11 cellular contexts compared by ENCODE assay signal in genomic region chr21:45306832-45307571, GRCh38. TPM values are rescaled to one million over a fixed set of nuclear protein-coding genes. Genes with fewer than 3 reads are reported as not detected.
DNase-seq lines count a peak whose midpoint lies in the region; FAIRE-seq and TF ChIP-seq lines count a peak whose summit lies in the region.
"Had no signal": no experiment of that assay in that cellular context is flagged by ENCODE, and none has a peak within 500 bp of the region (broad histone marks: within the 10 kb centered on the region; RNA-seq: fewer than 3 reads in every experiment).

No MANE protein-coding gene starts in this region.

- no peaks in the 10 kb centered on the region for H3K27me3 Mint-ChIP-seq in activated CD4-positive, alpha-beta T cell treated with anti-CD3 and anti-CD28 coated beads, Interleukin-2, amount 10 ng/mL, durations not matched to agents 7 days and 5 days

- H3K79me2 ChIP-seq in mesendoderm (ENCODE audit: control insufficient read depth, insufficient read depth, low read length), result no peaks in the 10 kb centered on the region

- no peaks in the 10 kb centered on the region for H3K9me3 Mint-ChIP-seq in activated CD4-positive, alpha-beta T cell treated with anti-CD3 and anti-CD28 coated beads, Interleukin-2, amount 10 ng/mL, durations not matched to agents 7 days and 5 days
- H3K9me3 Mint-ChIP-seq: activated T-cell treated with anti-CD3 and anti-CD28 coated beads, Interleukin-2, amount 50 U/mL, for 24 hours had no signal

- TF ChIP-seq CTCF in Peyer's patch (IDR thresholded peaks at IDR 0.05), result no peak

- TF ChIP-seq POLR2A in Peyer's patch (IDR thresholded peaks at IDR 0.05) (peak in 1 of 2 donors; percentile 7), GM12891 (IDR thresholded peaks at IDR 0.05; ENCODE audit: low read depth, low read length) (no peak)

- no peak overlapping the region for H3K4ac ChIP-seq in mesendoderm (ENCODE audit: low read depth, low read length)

- H3K27me3 ChIP-seq in Peyer's patch (no peaks in the 10 kb centered on the region), mesendoderm (ENCODE audit: insufficient read depth, low read length, poor library complexity) (no peaks in the 10 kb centered on the region)

- no peaks in the 10 kb centered on the region for H3K36me3 Mint-ChIP-seq in activated CD4-positive, alpha-beta T cell treated with anti-CD3 and anti-CD28 coated beads, Interleukin-2, amount 10 ng/mL, durations not matched to agents 7 days and 5 days (ENCODE audit: low read depth)

- FAIRE-seq in GM12891 (lab: Jason Lieb, UNC), result no peak

- H3K27ac ChIP-seq in Peyer's patch (peak overlapping the region; percentile 53 to 89 (median 72)), mesendoderm (ENCODE audit: low read depth, low read length) (no peak overlapping the region)

- no CpG with 5 or more reads among the region's 33 CpGs for WGBS in mesendoderm (ENCODE audit: extremely low coverage, insufficient coverage, low lambda C conversion rate)

- no peak overlapping the region for H3K9ac ChIP-seq in mesendoderm (ENCODE audit: low read length)

- H3K18ac ChIP-seq in mesendoderm (ENCODE audit: low read length), result no peak overlapping the region

- peak overlapping the region; percentile 6 for H3K56ac ChIP-seq in mesendoderm (ENCODE audit: low read length)

- no peak overlapping the region for H3K4me3 Mint-ChIP-seq in activated CD4-positive, alpha-beta T cell treated with anti-CD3 and anti-CD28 coated beads, Interleukin-2, amount 10 ng/mL, durations not matched to agents 7 days and 5 days
- H3K4me3 Mint-ChIP-seq: activated T-cell treated with anti-CD3 and anti-CD28 coated beads, Interleukin-2, amount 50 U/mL, for 24 hours; naive B cell had no signal

- no peak overlapping the region for H4K8ac ChIP-seq in mesendoderm (ENCODE audit: low read depth, low read length)

- no peak overlapping the region for H3K23ac ChIP-seq in mesendoderm (ENCODE audit: low read length)

- H3K79me1 ChIP-seq in mesendoderm (ENCODE audit: low read length), result no peaks in the 10 kb centered on the region

- no peaks in the 10 kb centered on the region for H3K36me3 ChIP-seq in Peyer's patch
- no peaks in the 10 kb centered on the region for H3K36me3 ChIP-seq in mesendoderm (ENCODE audit: control insufficient read depth, insufficient read depth, low read length)

- DNase-seq in Peyer's patch (peak in 2 of 3 donors; percentile 57 to 71), epidermal melanocyte (ENCODE audit: insufficient read length, low spot score) (peak; percentile 66), mesendoderm (no peak), superior temporal gyrus (ENCODE audit: extremely low spot score) (peak; percentile 93), OCI-M2 (lab: John Stamatoyannopoulos, UW; ENCODE audit: unreplicated experiment) (no peak), GM12891 (ENCODE audit: insufficient read length, low spot score) (no peak)
- no peak for DNase-seq in activated CD4-positive, alpha-beta T cell treated with anti-CD3 and anti-CD28 coated beads, Interleukin-2, amount 10 ng/mL, durations not matched to agents 7 days and 5 days
- DNase-seq in activated CD4-positive, CD25-positive, alpha-beta regulatory T cell treated with anti-CD3 and anti-CD28 coated beads, Interleukin-2, amount 50 U/mL, for 72 hours, result no peak
- DNase-seq: activated T-cell treated with anti-CD3 and anti-CD28 coated beads, Interleukin-2, amount 50 U/mL, for 24 hours; naive B cell; NK-92 treated with Interleukin-12 subunit alpha and Interleukin-12 subunit beta, amount 100 ng/mL, for 24 hours had no signal

- no peak overlapping the region for H2BK120ac ChIP-seq in mesendoderm (ENCODE audit: low read depth, low read length)

- POLR2A ChIA-PET in activated CD4-positive, alpha-beta T cell treated with anti-CD3 and anti-CD28 coated beads, Interleukin-2, amount 10 ng/mL, durations not matched to agents 7 days and 5 days (lab: Charles Lee), result no interaction called here

- H2BK5ac ChIP-seq in mesendoderm (ENCODE audit: low read length), result no peak overlapping the region

- H3K4me2 ChIP-seq in mesendoderm (ENCODE audit: low read length), result no peak overlapping the region

- H3K27ac Mint-ChIP-seq in activated CD4-positive, alpha-beta T cell treated with anti-CD3 and anti-CD28 coated beads, Interleukin-2, amount 10 ng/mL, durations not matched to agents 7 days and 5 days, result no peak overlapping the region
- H3K27ac Mint-ChIP-seq: activated T-cell treated with anti-CD3 and anti-CD28 coated beads, Interleukin-2, amount 50 U/mL, for 24 hours had no signal

- CTCF ChIA-PET in activated CD4-positive, alpha-beta T cell treated with anti-CD3 and anti-CD28 coated beads, Interleukin-2, amount 10 ng/mL, durations not matched to agents 7 days and 5 days (lab: Charles Lee), result no interaction called here

- no peak overlapping the region for H4K5ac ChIP-seq in mesendoderm (ENCODE audit: low read length)

- H3K9me3 ChIP-seq in Peyer's patch, result no peaks in the 10 kb centered on the region

- no peak overlapping the region for H2BK15ac ChIP-seq in mesendoderm (replicated peaks; ENCODE audit: low read depth)

- no peak overlapping the region for H2AK5ac ChIP-seq in mesendoderm (ENCODE audit: low read length)

- H3K4me3 ChIP-seq in Peyer's patch (no peak overlapping the region), mesendoderm (ENCODE audit: low read length) (no peak overlapping the region)

- peaks cover 23% of the 10 kb centered on the region for H3K4me1 Mint-ChIP-seq in activated CD4-positive, alpha-beta T cell treated with anti-CD3 and anti-CD28 coated beads, Interleukin-2, amount 10 ng/mL, durations not matched to agents 7 days and 5 days
- H3K4me1 Mint-ChIP-seq: naive B cell had no signal

- peaks cover 0 to 41% (median 0%) of the 10 kb centered on the region in 4 donors for H3K4me1 ChIP-seq in Peyer's patch
- H3K4me1 ChIP-seq in mesendoderm (ENCODE audit: control insufficient read depth, low read depth, low read length), result no peaks in the 10 kb centered on the region

TF ChIP-seq in GM12891, 5 proteins besides CTCF, POLR2A, EP300 and RAD21:
- TF ChIP-seq POU2F2 (IDR thresholded peaks at IDR 0.05; ENCODE audit: low read depth, low read length), result no peak

RNA-seq across cellular contexts. Expression of gene POFUT2, which starts 19.3 kb away (rescaled TPM):
- total RNA-seq in Peyer's patch, result 10 to 100 TPM; 25.6 to 76.4 (median 47.6) TPM
- polyA plus RNA-seq in mesendoderm (2013, experiment 1 of 2), result 17.3 TPM
- polyA plus RNA-seq in mesendoderm (2013, experiment 2 of 2), result 17.4 TPM
- 10 to 100 TPM; 19.0 to 19.6 TPM for total RNA-seq in activated CD4-positive, alpha-beta T cell treated with anti-CD3 and anti-CD28 coated beads, Interleukin-2, amount 10 ng/mL, durations not matched to agents 7 days and 5 days
- polyA plus RNA-seq in GM12891 (2012; ENCODE audit: low read depth, missing spikeins), result 8.8 TPM

Comparison
In these comparisons a context has a peak if more than half of its experiments do, and no peak if none do; other contexts are left out.
1. DNase-seq: peak in Peyer's patch (2 of 3), epidermal melanocyte (single experiment) and superior temporal gyrus (single experiment); none in mesendoderm (single experiment), activated CD4-positive, alpha-beta T cell treated with anti-CD3 and anti-CD28 coated beads, Interleukin-2, amount 10 ng/mL, durations not matched to agents 7 days and 5 days (single experiment), OCI-M2 (single experiment), GM12891 (single experiment) and activated CD4-positive, CD25-positive, alpha-beta regulatory T cell treated with anti-CD3 and anti-CD28 coated beads, Interleukin-2, amount 50 U/mL, for 72 hours (single experiment).